ENCODE assay signal across 21 cellular contexts in genomic region chr12:108964391-108965166, GRCh38. TPM values are rescaled to one million over a fixed set of nuclear protein-coding genes. Genes with fewer than 3 reads are reported as not detected.
"Had no signal": no experiment of that assay in that cellular context is flagged by ENCODE, and none has a peak within 500 bp of the region (broad histone marks: within the 10 kb centered on the region; RNA-seq: fewer than 3 reads in every experiment).

No MANE protein-coding gene starts in this region.

- DNase-seq: effector CD8-positive, alpha-beta T cell; foreskin melanocyte; head of caudate nucleus; kidney; left cardiac atrium; mesendoderm; naive thymus-derived CD8-positive, alpha-beta T cell; posterior cingulate gyrus; stimulated activated CD4-positive, alpha-beta T cell treated with anti-CD3 and anti-CD28 coated beads, Interleukin-4, amount 100 ng/mL, for 1 hour; stimulated activated CD8-positive, alpha-beta memory T cell treated with anti-CD3 and anti-CD28 coated beads, Interleukin-4, amount 100 ng/mL, for 48 hours; stimulated activated naive CD8-positive, alpha-beta T cell treated with anti-CD3 and anti-CD28 coated beads, Interleukin-15, Interleukin-2, amounts not matched to agents 100 U/mL and 50 U/mL, for 24 hours; thyroid gland had no signal

- H3K27me3 ChIP-seq: hepatocyte, suprapubic skin, thyroid gland had no signal

- H3K27ac ChIP-seq: coronary artery, hepatocyte, suprapubic skin, thyroid gland had no signal

- H3K4me1 ChIP-seq: thyroid gland had no signal

- H3K9me3 ChIP-seq: suprapubic skin, thyroid gland had no signal

- H3K4me3 ChIP-seq: coronary artery, hepatocyte, suprapubic skin, thyroid gland had no signal

- ATAC-seq: left cardiac atrium; naive thymus-derived CD8-positive, alpha-beta T cell; stimulated activated effector memory CD8-positive, alpha-beta T cell treated with anti-CD3 and anti-CD28 coated beads, Interleukin-12 subunit alpha, Interleukin-12 subunit beta, amount 100 ng/mL, for 72 hours; stimulated activated naive CD8-positive, alpha-beta T cell treated with anti-CD3 and anti-CD28 coated beads, Interleukin-15, Interleukin-2, amounts not matched to agents 100 U/mL and 50 U/mL, for 24 hours had no signal

- H3K36me3 ChIP-seq: suprapubic skin, thyroid gland had no signal

RNA-seq across cellular contexts. Expression of gene SVOP, which starts 56.3 kb away (rescaled TPM):
- total RNA-seq: dermis microvascular lymphatic vessel endothelial cell; kidney; liver; lung microvascular endothelial cell; naive thymus-derived CD8-positive, alpha-beta T cell; osteocyte; pulmonary artery endothelial cell; suprapubic skin; thyroid gland had no signal
